In the genomic region with DNA sequence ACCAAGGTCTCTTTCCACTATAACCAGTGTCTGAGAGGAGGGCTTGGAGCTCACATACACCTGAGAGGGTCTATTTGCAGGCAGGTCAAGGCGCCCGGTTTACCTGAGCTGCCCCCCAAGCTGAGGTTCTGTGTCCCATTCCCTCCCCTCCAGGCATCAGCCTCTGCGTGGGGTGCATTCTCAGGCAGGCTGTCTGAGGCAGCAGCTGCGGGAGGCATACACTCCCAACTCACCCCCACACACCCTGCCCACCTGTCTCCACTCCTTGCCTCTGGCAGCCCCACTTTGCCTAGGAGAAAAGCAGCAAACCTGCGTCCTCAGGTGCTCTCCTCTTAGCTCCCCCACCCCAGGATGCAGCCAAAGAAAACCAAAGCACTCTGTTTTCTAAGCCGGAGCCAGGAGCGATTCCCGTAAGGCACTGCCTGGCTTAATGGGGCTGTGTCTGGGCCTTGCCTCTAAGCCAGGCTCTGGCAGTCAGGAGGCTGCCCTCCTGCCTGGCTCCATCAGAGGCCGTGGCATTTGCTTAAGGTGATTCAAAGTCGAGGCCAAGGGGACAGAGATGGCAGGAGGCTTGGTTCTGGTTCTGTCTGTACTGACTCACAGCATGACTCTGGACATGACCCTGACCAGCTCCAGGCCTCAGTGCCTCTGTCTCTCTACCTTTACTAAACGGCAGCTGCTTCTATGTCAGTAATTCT, we compare ENCODE assay signal across 3 cellular contexts.
TF ChIP-seq lines count a peak whose summit lies in the region.

No MANE protein-coding gene starts in this region.

TF ChIP-seq in A549, 52 proteins besides CTCF, POLR2A, EP300 and RAD21 (continues in another document):
- TF ChIP-seq MAZ (IDR thresholded peaks at IDR 0.05; ENCODE audit: borderline replicate concordance, low read depth, low read length), result no peak
- TF ChIP-seq CHD4 (IDR thresholded peaks at IDR 0.05; ENCODE audit: borderline replicate concordance), result no peak
- TF ChIP-seq, protein P1, sequence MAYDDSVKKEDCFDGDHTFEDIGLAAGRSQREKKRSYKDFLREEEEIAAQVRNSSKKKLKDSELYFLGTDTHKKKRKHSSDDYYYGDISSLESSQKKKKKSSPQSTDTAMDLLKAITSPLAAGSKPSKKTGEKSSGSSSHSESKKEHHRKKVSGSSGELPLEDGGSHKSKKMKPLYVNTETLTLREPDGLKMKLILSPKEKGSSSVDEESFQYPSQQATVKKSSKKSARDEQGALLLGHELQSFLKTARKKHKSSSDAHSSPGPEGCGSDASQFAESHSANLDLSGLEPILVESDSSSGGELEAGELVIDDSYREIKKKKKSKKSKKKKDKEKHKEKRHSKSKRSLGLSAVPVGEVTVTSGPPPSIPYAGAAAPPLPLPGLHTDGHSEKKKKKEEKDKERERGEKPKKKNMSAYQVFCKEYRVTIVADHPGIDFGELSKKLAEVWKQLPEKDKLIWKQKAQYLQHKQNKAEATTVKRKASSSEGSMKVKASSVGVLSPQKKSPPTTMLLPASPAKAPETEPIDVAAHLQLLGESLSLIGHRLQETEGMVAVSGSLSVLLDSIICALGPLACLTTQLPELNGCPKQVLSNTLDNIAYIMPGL (CRISPR knock-in tag; IDR thresholded peaks at IDR 0.05; ENCODE audit: borderline replicate concordance), result no peak
- no peak for TF ChIP-seq CEBPB (IDR thresholded peaks at IDR 0.05)
- TF ChIP-seq ZC3H11A (IDR thresholded peaks at IDR 0.05), result no peak
- TF ChIP-seq JUN (IDR thresholded peaks at IDR 0.05), result 0 out of 5 replicates have a peak, but pooled peaks of 1 of the 2 experiments have one; percentile 7
- TF ChIP-seq GATA3 (IDR thresholded peaks at IDR 0.05; ENCODE audit: borderline replicate concordance), result peak; percentile 25; the same call in 1 of the 2 replicates
- TF ChIP-seq, protein P2, sequence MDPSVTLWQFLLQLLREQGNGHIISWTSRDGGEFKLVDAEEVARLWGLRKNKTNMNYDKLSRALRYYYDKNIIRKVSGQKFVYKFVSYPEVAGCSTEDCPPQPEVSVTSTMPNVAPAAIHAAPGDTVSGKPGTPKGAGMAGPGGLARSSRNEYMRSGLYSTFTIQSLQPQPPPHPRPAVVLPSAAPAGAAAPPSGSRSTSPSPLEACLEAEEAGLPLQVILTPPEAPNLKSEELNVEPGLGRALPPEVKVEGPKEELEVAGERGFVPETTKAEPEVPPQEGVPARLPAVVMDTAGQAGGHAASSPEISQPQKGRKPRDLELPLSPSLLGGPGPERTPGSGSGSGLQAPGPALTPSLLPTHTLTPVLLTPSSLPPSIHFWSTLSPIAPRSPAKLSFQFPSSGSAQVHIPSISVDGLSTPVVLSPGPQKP (IDR thresholded peaks at IDR 0.05; ENCODE audit: low read depth, low read length), result no peak
- no peak for TF ChIP-seq SMC3 (IDR thresholded peaks at IDR 0.05)
- TF ChIP-seq FOSL2 (IDR thresholded peaks at IDR 0.05), result no peak
- TF ChIP-seq FOSL2 (CRISPR knock-in tag; IDR thresholded peaks at IDR 0.05), result 0 out of 2 replicates have a peak, but pooled peaks have one; percentile 5
- TF ChIP-seq, protein P3, sequence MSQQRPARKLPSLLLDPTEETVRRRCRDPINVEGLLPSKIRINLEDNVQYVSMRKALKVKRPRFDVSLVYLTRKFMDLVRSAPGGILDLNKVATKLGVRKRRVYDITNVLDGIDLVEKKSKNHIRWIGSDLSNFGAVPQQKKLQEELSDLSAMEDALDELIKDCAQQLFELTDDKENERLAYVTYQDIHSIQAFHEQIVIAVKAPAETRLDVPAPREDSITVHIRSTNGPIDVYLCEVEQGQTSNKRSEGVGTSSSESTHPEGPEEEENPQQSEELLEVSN (IDR thresholded peaks at IDR 0.05; ENCODE audit: borderline replicate concordance, low read depth), result no peak
- no peak for TF ChIP-seq TFCP2L1 (CRISPR knock-in tag; IDR thresholded peaks at IDR 0.05)
- TF ChIP-seq, protein P4, sequence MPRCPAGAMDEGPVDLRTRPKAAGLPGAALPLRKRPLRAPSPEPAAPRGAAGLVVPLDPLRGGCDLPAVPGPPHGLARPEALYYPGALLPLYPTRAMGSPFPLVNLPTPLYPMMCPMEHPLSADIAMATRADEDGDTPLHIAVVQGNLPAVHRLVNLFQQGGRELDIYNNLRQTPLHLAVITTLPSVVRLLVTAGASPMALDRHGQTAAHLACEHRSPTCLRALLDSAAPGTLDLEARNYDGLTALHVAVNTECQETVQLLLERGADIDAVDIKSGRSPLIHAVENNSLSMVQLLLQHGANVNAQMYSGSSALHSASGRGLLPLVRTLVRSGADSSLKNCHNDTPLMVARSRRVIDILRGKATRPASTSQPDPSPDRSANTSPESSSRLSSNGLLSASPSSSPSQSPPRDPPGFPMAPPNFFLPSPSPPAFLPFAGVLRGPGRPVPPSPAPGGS (IDR thresholded peaks at IDR 0.05), result no peak
- TF ChIP-seq, protein P5, sequence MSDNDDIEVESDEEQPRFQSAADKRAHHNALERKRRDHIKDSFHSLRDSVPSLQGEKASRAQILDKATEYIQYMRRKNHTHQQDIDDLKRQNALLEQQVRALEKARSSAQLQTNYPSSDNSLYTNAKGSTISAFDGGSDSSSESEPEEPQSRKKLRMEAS (IDR thresholded peaks at IDR 0.05), result no peak

TF ChIP-seq in IMR-90, 13 proteins besides CTCF, POLR2A, EP300 and RAD21:
- TF ChIP-seq RFX5 (IDR thresholded peaks at IDR 0.05; ENCODE audit: low read depth, low read length) (no peak), SMC3 (IDR thresholded peaks at IDR 0.05; ENCODE audit: low read depth, low read length) (no peak), FOS (IDR thresholded peaks at IDR 0.05; ENCODE audit: low read depth, low read length) (no peak), MAZ (IDR thresholded peaks at IDR 0.05; ENCODE audit: borderline replicate concordance, low read depth, low read length) (no peak), CHD1 (IDR thresholded peaks at IDR 0.05; ENCODE audit: low read depth, low read length) (no peak), MXI1 (IDR thresholded peaks at IDR 0.05; ENCODE audit: borderline replicate concordance, low read depth, low read length) (no peak)

TF ChIP-seq in HepG2, 621 proteins besides CTCF, POLR2A, EP300 and RAD21 (continues in another document):
- TF ChIP-seq EEA1 (CRISPR knock-in tag; IDR thresholded peaks at IDR 0.05; ENCODE audit: borderline replicate concordance), result 0 out of 2 replicates have a peak, but pooled peaks have one; percentile 32
- TF ChIP-seq, protein P6, sequence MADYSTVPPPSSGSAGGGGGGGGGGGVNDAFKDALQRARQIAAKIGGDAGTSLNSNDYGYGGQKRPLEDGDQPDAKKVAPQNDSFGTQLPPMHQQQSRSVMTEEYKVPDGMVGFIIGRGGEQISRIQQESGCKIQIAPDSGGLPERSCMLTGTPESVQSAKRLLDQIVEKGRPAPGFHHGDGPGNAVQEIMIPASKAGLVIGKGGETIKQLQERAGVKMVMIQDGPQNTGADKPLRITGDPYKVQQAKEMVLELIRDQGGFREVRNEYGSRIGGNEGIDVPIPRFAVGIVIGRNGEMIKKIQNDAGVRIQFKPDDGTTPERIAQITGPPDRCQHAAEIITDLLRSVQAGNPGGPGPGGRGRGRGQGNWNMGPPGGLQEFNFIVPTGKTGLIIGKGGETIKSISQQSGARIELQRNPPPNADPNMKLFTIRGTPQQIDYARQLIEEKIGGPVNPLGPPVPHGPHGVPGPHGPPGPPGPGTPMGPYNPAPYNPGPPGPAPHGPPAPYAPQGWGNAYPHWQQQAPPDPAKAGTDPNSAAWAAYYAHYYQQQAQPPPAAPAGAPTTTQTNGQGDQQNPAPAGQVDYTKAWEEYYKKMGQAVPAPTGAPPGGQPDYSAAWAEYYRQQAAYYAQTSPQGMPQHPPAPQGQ (CRISPR knock-in tag; IDR thresholded peaks at IDR 0.05; ENCODE audit: borderline replicate concordance), result no peak
- TF ChIP-seq, protein P7, sequence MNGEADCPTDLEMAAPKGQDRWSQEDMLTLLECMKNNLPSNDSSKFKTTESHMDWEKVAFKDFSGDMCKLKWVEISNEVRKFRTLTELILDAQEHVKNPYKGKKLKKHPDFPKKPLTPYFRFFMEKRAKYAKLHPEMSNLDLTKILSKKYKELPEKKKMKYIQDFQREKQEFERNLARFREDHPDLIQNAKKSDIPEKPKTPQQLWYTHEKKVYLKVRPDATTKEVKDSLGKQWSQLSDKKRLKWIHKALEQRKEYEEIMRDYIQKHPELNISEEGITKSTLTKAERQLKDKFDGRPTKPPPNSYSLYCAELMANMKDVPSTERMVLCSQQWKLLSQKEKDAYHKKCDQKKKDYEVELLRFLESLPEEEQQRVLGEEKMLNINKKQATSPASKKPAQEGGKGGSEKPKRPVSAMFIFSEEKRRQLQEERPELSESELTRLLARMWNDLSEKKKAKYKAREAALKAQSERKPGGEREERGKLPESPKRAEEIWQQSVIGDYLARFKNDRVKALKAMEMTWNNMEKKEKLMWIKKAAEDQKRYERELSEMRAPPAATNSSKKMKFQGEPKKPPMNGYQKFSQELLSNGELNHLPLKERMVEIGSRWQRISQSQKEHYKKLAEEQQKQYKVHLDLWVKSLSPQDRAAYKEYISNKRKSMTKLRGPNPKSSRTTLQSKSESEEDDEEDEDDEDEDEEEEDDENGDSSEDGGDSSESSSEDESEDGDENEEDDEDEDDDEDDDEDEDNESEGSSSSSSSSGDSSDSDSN (CRISPR knock-in tag; IDR thresholded peaks at IDR 0.05), result peak; percentile 21; the same call in 1 of the 2 replicates
- TF ChIP-seq, protein P8, sequence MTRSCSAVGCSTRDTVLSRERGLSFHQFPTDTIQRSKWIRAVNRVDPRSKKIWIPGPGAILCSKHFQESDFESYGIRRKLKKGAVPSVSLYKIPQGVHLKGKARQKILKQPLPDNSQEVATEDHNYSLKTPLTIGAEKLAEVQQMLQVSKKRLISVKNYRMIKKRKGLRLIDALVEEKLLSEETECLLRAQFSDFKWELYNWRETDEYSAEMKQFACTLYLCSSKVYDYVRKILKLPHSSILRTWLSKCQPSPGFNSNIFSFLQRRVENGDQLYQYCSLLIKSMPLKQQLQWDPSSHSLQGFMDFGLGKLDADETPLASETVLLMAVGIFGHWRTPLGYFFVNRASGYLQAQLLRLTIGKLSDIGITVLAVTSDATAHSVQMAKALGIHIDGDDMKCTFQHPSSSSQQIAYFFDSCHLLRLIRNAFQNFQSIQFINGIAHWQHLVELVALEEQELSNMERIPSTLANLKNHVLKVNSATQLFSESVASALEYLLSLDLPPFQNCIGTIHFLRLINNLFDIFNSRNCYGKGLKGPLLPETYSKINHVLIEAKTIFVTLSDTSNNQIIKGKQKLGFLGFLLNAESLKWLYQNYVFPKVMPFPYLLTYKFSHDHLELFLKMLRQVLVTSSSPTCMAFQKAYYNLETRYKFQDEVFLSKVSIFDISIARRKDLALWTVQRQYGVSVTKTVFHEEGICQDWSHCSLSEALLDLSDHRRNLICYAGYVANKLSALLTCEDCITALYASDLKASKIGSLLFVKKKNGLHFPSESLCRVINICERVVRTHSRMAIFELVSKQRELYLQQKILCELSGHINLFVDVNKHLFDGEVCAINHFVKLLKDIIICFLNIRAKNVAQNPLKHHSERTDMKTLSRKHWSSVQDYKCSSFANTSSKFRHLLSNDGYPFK (CRISPR knock-in tag; IDR thresholded peaks at IDR 0.05; ENCODE audit: borderline replicate concordance), result peak; percentile 44; the same call in 1 of the 2 replicates
- no peak for TF ChIP-seq SKI (IDR thresholded peaks at IDR 0.05; ENCODE audit: partially characterized antibody)
- TF ChIP-seq, protein P9, sequence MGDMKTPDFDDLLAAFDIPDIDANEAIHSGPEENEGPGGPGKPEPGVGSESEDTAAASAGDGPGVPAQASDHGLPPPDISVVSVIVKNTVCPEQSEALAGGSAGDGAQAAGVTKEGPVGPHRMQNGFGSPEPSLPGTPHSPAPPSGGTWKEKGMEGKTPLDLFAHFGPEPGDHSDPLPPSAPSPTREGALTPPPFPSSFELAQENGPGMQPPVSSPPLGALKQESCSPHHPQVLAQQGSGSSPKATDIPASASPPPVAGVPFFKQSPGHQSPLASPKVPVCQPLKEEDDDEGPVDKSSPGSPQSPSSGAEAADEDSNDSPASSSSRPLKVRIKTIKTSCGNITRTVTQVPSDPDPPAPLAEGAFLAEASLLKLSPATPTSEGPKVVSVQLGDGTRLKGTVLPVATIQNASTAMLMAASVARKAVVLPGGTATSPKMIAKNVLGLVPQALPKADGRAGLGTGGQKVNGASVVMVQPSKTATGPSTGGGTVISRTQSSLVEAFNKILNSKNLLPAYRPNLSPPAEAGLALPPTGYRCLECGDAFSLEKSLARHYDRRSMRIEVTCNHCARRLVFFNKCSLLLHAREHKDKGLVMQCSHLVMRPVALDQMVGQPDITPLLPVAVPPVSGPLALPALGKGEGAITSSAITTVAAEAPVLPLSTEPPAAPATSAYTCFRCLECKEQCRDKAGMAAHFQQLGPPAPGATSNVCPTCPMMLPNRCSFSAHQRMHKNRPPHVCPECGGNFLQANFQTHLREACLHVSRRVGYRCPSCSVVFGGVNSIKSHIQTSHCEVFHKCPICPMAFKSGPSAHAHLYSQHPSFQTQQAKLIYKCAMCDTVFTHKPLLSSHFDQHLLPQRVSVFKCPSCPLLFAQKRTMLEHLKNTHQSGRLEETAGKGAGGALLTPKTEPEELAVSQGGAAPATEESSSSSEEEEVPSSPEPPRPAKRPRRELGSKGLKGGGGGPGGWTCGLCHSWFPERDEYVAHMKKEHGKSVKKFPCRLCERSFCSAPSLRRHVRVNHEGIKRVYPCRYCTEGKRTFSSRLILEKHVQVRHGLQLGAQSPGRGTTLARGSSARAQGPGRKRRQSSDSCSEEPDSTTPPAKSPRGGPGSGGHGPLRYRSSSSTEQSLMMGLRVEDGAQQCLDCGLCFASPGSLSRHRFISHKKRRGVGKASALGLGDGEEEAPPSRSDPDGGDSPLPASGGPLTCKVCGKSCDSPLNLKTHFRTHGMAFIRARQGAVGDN (CRISPR knock-in tag; IDR thresholded peaks at IDR 0.05), result peak; percentile 76
- TF ChIP-seq, protein P10, sequence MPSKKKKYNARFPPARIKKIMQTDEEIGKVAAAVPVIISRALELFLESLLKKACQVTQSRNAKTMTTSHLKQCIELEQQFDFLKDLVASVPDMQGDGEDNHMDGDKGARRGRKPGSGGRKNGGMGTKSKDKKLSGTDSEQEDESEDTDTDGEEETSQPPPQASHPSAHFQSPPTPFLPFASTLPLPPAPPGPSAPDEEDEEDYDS (CRISPR knock-in tag; IDR thresholded peaks at IDR 0.05), result no peak
- 0 out of 2 replicates have a peak, but pooled peaks have one; percentile 28 for TF ChIP-seq BORCS8-MEF2B (CRISPR knock-in tag; IDR thresholded peaks at IDR 0.05)
- TF ChIP-seq, protein P11, sequence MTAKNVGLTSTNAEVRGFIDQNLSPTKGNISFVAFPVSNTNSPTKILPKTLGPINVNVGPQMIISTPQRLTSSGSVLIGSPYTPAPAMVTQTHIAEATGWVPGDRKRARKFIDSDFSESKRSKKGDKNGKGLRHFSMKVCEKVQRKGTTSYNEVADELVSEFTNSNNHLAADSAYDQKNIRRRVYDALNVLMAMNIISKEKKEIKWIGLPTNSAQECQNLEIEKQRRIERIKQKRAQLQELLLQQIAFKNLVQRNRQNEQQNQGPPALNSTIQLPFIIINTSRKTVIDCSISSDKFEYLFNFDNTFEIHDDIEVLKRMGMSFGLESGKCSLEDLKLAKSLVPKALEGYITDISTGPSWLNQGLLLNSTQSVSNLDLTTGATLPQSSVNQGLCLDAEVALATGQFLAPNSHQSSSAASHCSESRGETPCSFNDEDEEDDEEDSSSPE (CRISPR knock-in tag; IDR thresholded peaks at IDR 0.05), result no peak
- TF ChIP-seq ZNF292 (CRISPR knock-in tag; IDR thresholded peaks at IDR 0.05; ENCODE audit: borderline replicate concordance, low read depth), result peak; percentile 42
- TF ChIP-seq, protein P12, sequence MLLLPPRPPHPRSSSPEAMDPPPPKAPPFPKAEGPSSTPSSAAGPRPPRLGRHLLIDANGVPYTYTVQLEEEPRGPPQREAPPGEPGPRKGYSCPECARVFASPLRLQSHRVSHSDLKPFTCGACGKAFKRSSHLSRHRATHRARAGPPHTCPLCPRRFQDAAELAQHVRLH (CRISPR knock-in tag; IDR thresholded peaks at IDR 0.05; ENCODE audit: borderline replicate concordance, low read depth), result no peak
- no peak for TF ChIP-seq SAP130 (CRISPR knock-in tag; IDR thresholded peaks at IDR 0.05; ENCODE audit: low read depth)
- peak; percentile 64; the same call in 1 of the 2 replicates for TF ChIP-seq ZBTB38 (CRISPR knock-in tag; IDR thresholded peaks at IDR 0.05)
